Comparison of ENCODE assay signal across 14 cellular contexts in genomic region chr4:37662861-37663390, GRCh38. TPM values are rescaled to one million over a fixed set of nuclear protein-coding genes. Genes with fewer than 3 reads are reported as not detected.
DNase-seq lines count a peak whose midpoint lies in the region; ATAC-seq, FAIRE-seq and TF ChIP-seq lines count a peak whose summit lies in the region.
"Had no signal": no experiment of that assay in that cellular context is flagged by ENCODE, and none has a peak within 500 bp of the region (broad histone marks: within the 10 kb centered on the region; RNA-seq: fewer than 3 reads in every experiment).

No MANE protein-coding gene starts in this region.

- H3K27ac ChIP-seq in right lobe of liver (peak overlapping the region in 2 of 3 donors; percentile 37 to 47), tibial nerve (peak overlapping the region in 3 of 4 donors; percentile 24 to 64 (median 58))
- H3K27ac ChIP-seq: 22Rv1 had no signal

- peak; percentile 48 to 81 (median 74) for ATAC-seq in right lobe of liver
- no peak for ATAC-seq in GM19328 (IDR thresholded peaks at IDR 0.05; ENCODE audit: unreplicated experiment)
- ATAC-seq: stimulated activated memory B cell treated with anti-CD40 and anti-IgM and Interleukin-4, amounts not matched to agents 10 μg/mL and 1 μg/mL and 100 μg/mL, for 72 hours had no signal

- H3K9me3 Mint-ChIP-seq in dendritic cell treated with granulocyte-macrophage colony-stimulating factor and Interleukin-4, amounts not matched to agents 40 ng/mL and 50 ng/mL, for 4 days: peaks cover 4% of the 10 kb centered on the region
- H3K9me3 Mint-ChIP-seq: stimulated activated memory B cell treated with anti-CD40 and anti-IgM and Interleukin-4, amounts not matched to agents 10 μg/mL and 1 μg/mL and 100 μg/mL, for 72 hours had no signal

- no peaks in the 10 kb centered on the region for H3K27me3 ChIP-seq in right lobe of liver
- no peaks in the 10 kb centered on the region for H3K27me3 ChIP-seq in tibial nerve

- DNase-seq in DMS 273 (lab: John Stamatoyannopoulos, UW; ENCODE audit: unreplicated experiment) (peak; percentile 51), DMS 273 treated with DMSO at 0.1 percent for 48 hours (lab: John Stamatoyannopoulos, UW) (no peak), right lobe of liver (peak in 1 of 3 donors; percentile 35), tibial nerve (ENCODE audit: low spot score in 2 of 2) (no peak), D721Med (ENCODE audit: insufficient read length, low spot score) (no peak), GM19238 (ENCODE audit: insufficient read length, low spot score) (no peak)
- DNase-seq: activated T-cell treated with anti-CD3 and anti-CD28 coated beads for 4 hours, foreskin melanocyte, GOT3 had no signal

- 19% methylated on average over 5 of the region's 5 CpGs for WGBS in right lobe of liver (ENCODE audit: insufficient coverage, low coverage, low lambda C conversion rate, missing lambda C conversion rate)
- 23 to 24% methylated on average over 5 of the region's 5 CpGs for WGBS in tibial nerve, 2 donors

- no peak for TF ChIP-seq EP300 in tibial nerve (IDR thresholded peaks at IDR 0.05)

- peaks cover 29% of the 10 kb centered on the region for H3K36me3 Mint-ChIP-seq in dendritic cell treated with granulocyte-macrophage colony-stimulating factor and Interleukin-4, amounts not matched to agents 40 ng/mL and 50 ng/mL, for 4 days (ENCODE audit: low read depth)
- H3K36me3 Mint-ChIP-seq: stimulated activated memory B cell treated with anti-CD40 and anti-IgM and Interleukin-4, amounts not matched to agents 10 μg/mL and 1 μg/mL and 100 μg/mL, for 72 hours had no signal

- peaks cover 66% of the 10 kb centered on the region for H3K4me1 Mint-ChIP-seq in dendritic cell treated with granulocyte-macrophage colony-stimulating factor and Interleukin-4, amounts not matched to agents 40 ng/mL and 50 ng/mL, for 4 days (ENCODE audit: low read depth)

- TF ChIP-seq POLR2A in right lobe of liver (IDR thresholded peaks at IDR 0.05) (no peak), tibial nerve (IDR thresholded peaks at IDR 0.05) (no peak)

- no peaks in the 10 kb centered on the region for H3K9me3 ChIP-seq in right lobe of liver
- H3K9me3 ChIP-seq in tibial nerve: no peaks in the 10 kb centered on the region

- no peak for FAIRE-seq in D721Med (lab: Jason Lieb, UNC)
- FAIRE-seq: TTC549 had no signal

- no peaks in the 10 kb centered on the region for H3K36me3 ChIP-seq in right lobe of liver
- no peaks in the 10 kb centered on the region for H3K36me3 ChIP-seq in tibial nerve

- no peak overlapping the region for H3K4me3 ChIP-seq in right lobe of liver
- H3K4me3 ChIP-seq in tibial nerve: no peak overlapping the region

- peaks cover 0 to 52% (median 11%) of the 10 kb centered on the region in 4 donors for H3K4me1 ChIP-seq in right lobe of liver
- peaks cover 0 to 83% (median 41%) of the 10 kb centered on the region in 4 donors for H3K4me1 ChIP-seq in tibial nerve

- intact Hi-C loops in dendritic cell treated with granulocyte-macrophage colony-stimulating factor and Interleukin-4, amounts not matched to agents 40 ng/mL and 50 ng/mL, for 4 days (cut with micrococcal nuclease): no loop called here
- intact Hi-C loops in right lobe of liver (cut with DNase I): no loop called here

- peak overlapping the region; percentile 78 for H3K27ac Mint-ChIP-seq in dendritic cell treated with granulocyte-macrophage colony-stimulating factor and Interleukin-4, amounts not matched to agents 40 ng/mL and 50 ng/mL, for 4 days
- H3K27ac Mint-ChIP-seq: stimulated activated memory B cell treated with anti-CD40 and anti-IgM and Interleukin-4, amounts not matched to agents 10 μg/mL and 1 μg/mL and 100 μg/mL, for 72 hours had no signal

- no peaks in the 10 kb centered on the region for H3K27me3 Mint-ChIP-seq in dendritic cell treated with granulocyte-macrophage colony-stimulating factor and Interleukin-4, amounts not matched to agents 40 ng/mL and 50 ng/mL, for 4 days
- H3K27me3 Mint-ChIP-seq: stimulated activated memory B cell treated with anti-CD40 and anti-IgM and Interleukin-4, amounts not matched to agents 10 μg/mL and 1 μg/mL and 100 μg/mL, for 72 hours had no signal

- TF ChIP-seq CTCF in right lobe of liver (IDR thresholded peaks at IDR 0.05) (no peak), tibial nerve (IDR thresholded peaks at IDR 0.05) (no peak), D721Med (IDR thresholded peaks at IDR 0.05; ENCODE audit: insufficient read depth, missing control alignments) (no peak)

- no peak overlapping the region for H3K4me3 Mint-ChIP-seq in dendritic cell treated with granulocyte-macrophage colony-stimulating factor and Interleukin-4, amounts not matched to agents 40 ng/mL and 50 ng/mL, for 4 days
- H3K4me3 Mint-ChIP-seq: stimulated activated memory B cell treated with anti-CD40 and anti-IgM and Interleukin-4, amounts not matched to agents 10 μg/mL and 1 μg/mL and 100 μg/mL, for 72 hours had no signal

RNA-seq across cellular contexts. Expression of gene RELL1, which starts 23.2 kb away (rescaled TPM):
- total RNA-seq in right lobe of liver: 10 to 100 TPM in 1 of 6 experiments, 1 to 10 TPM in 5; 5.7 to 14.6 (median 7.8) TPM
- 10 to 100 TPM; 43.8 to 78.0 (median 61.2) TPM for total RNA-seq in tibial nerve
